ENCODE assay signal across 16 cellular contexts in the genomic region with DNA sequence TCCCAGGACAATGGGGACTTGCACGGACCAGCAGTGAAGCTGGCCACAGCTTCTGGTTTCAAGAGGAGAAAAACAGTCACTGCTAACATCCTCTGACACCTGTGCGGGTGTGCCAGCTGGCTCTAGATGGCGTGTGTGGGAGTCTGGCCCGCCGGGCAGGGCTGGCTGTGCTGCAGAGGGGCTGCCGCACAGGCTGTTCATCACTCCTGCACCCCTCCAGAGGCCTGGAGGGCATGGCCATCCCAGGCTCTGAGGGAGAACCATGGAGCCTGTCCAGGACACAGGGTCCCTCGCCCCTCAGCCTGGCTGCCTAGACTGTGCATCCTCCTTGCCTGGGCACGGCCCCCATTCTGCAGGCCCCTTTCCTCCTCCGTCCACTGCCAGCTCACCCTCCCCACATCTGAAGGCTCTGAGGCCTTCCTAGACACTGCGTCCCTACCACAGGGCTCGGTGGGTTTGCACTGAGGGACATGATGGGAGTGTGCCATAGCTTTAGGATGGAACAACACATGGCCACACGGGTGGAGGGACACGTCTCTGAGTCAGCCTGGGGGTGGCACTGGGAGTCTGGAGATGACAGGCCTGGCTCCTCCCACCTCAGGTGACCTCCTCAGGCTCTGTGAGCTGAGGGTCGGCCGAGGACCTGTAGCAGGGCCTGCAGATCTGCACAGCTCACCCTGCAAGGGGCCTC. TPM values are rescaled to one million over a fixed set of nuclear protein-coding genes. Genes with fewer than 3 reads are reported as not detected.
DNase-seq lines count a peak whose midpoint lies in the region; ATAC-seq and TF ChIP-seq lines count a peak whose summit lies in the region.
"Had no signal": no experiment of that assay in that cellular context is flagged by ENCODE, and none has a peak within 500 bp of the region (broad histone marks: within the 10 kb centered on the region; RNA-seq: fewer than 3 reads in every experiment).

No MANE protein-coding gene starts in this region.

- 33% methylated on average over 15 of the region's 15 CpGs for WGBS in thymus

- no peak for TF ChIP-seq CTCF in brain (conservative IDR thresholded peaks at IDR 0.05)

- peak overlapping the region; percentile 94 for H3K27ac ChIP-seq in thymus (ENCODE audit: low read depth)
- H3K27ac ChIP-seq: esophagus muscularis mucosa, hepatocyte, SJCRH30, thyroid gland had no signal

- no peak overlapping the region for H3K4me3 ChIP-seq in thymus (ENCODE audit: low read length)
- H3K4me3 ChIP-seq: esophagus muscularis mucosa, hepatocyte, lung, SJCRH30, thyroid gland had no signal

- H3K4me1 Mint-ChIP-seq in brain = peaks cover 36% of the 10 kb centered on the region

- peaks cover 0 to 2% (median 0%) of the 10 kb centered on the region in 5 experiments for H3K9me3 Mint-ChIP-seq in brain
- H3K9me3 Mint-ChIP-seq: HFFc6, neural crest cell had no signal

- H3K9me3 ChIP-seq in thymus (ENCODE audit: control insufficient read depth) = no peaks in the 10 kb centered on the region
- H3K9me3 ChIP-seq: esophagus muscularis mucosa, SJCRH30, thyroid gland had no signal

- peak; percentile 33 for DNase-seq in stimulated activated CD4-positive, alpha-beta T cell treated with anti-CD3 and anti-CD28 coated beads, Interleukin-1b, Interleukin-23, amount 100 ng/mL, for 48 hours
- no peak for DNase-seq in stimulated activated CD4-positive, alpha-beta T cell treated with anti-CD3 and anti-CD28 coated beads, Interleukin-4, amount 100 ng/mL, for 24 hours
- DNase-seq in NCI-H69 (lab: John Stamatoyannopoulos, UW) (peak; percentile 47), DMS53 treated with DMSO at 0.1 percent for 48 hours (lab: John Stamatoyannopoulos, UW; ENCODE audit: unreplicated experiment) (no peak)
- DNase-seq: HFFc6, NCI-H774, SJCRH30, thyroid gland had no signal

- peaks cover 67% of the 10 kb centered on the region for H3K4me1 ChIP-seq in thymus (ENCODE audit: control insufficient read depth, insufficient read depth, low read length)
- H3K4me1 ChIP-seq: thyroid gland had no signal

- H3K4me3 Mint-ChIP-seq in brain = no peak overlapping the region
- H3K4me3 Mint-ChIP-seq: HFFc6, neural crest cell had no signal

- no peaks in the 10 kb centered on the region for H3K27me3 ChIP-seq in thymus (ENCODE audit: control insufficient read depth, insufficient read depth)
- H3K27me3 ChIP-seq: esophagus muscularis mucosa, hepatocyte, SJCRH30, thyroid gland had no signal

- peaks cover 9% of the 10 kb centered on the region for H3K36me3 ChIP-seq in thymus (ENCODE audit: control insufficient read depth, insufficient read depth)
- H3K36me3 ChIP-seq: SJCRH30 had no signal

- H3K36me3 Mint-ChIP-seq in brain = no peaks in the 10 kb centered on the region

- no peak for ATAC-seq in GM18868 (IDR thresholded peaks at IDR 0.05; ENCODE audit: unreplicated experiment)
- ATAC-seq in GM21723 (IDR thresholded peaks at IDR 0.05; ENCODE audit: unreplicated experiment) = no peak

- H3K27ac Mint-ChIP-seq in brain = peak overlapping the region in 3 of 5 experiments; percentile 48 to 49 (median 49)
- H3K27ac Mint-ChIP-seq: HFFc6 had no signal

- H3K27me3 Mint-ChIP-seq in brain = peaks cover 5% of the 10 kb centered on the region

RNA-seq across cellular contexts. Expression of a gene that starts 42.1 kb away (rescaled TPM):
- polyA plus RNA-seq in brain (ENCODE audit: insufficient read depth, low read depth, low replicate concordance) (9.5 TPM), thymus (11.2 TPM)

RNA-seq across cellular contexts. Expression of a gene that starts 42.1 kb away (rescaled TPM):
- polyA plus RNA-seq in brain (ENCODE audit: insufficient read depth, low read depth, low replicate concordance) = 16.2 TPM
- 20.8 TPM for polyA plus RNA-seq in thymus

RNA-seq across cellular contexts. Expression of a gene that starts 44.8 kb away (rescaled TPM):
- 161 TPM for polyA plus RNA-seq in brain (ENCODE audit: insufficient read depth, low read depth, low replicate concordance)
- 74.5 TPM for polyA plus RNA-seq in thymus

RNA-seq across cellular contexts. Expression of a gene that starts 44.8 kb away (rescaled TPM):
- polyA plus RNA-seq in brain (ENCODE audit: insufficient read depth, low read depth, low replicate concordance) (22.2 TPM), thymus (24.2 TPM)

Comparison
In these comparisons a context has a peak if more than half of its experiments do, and no peak if none do; other contexts are left out.
1. DNase-seq: peak in stimulated activated CD4-positive, alpha-beta T cell treated with anti-CD3 and anti-CD28 coated beads, Interleukin-1b, Interleukin-23, amount 100 ng/mL, for 48 hours (single experiment) and NCI-H69 (single experiment); none in stimulated activated CD4-positive, alpha-beta T cell treated with anti-CD3 and anti-CD28 coated beads, Interleukin-4, amount 100 ng/mL, for 24 hours (single experiment) and DMS53 treated with DMSO at 0.1 percent for 48 hours (single experiment).